ENCODE assay signal across 25 cellular contexts in genomic region chr10:98138031-98138430, GRCh38. TPM values are rescaled to one million over a fixed set of nuclear protein-coding genes. Genes with fewer than 3 reads are reported as not detected.
A peak's percentile ranks its signal among the peaks of the same experiment; 100 is the strongest.
DNase-seq lines count a peak whose midpoint lies in the region; ATAC-seq and TF ChIP-seq lines count a peak whose summit lies in the region.
"Had no signal": no experiment of that assay in that cellular context is flagged by ENCODE, and none has a peak within 500 bp of the region (broad histone marks: within the 10 kb centered on the region; RNA-seq: fewer than 3 reads in every experiment).

No MANE protein-coding gene starts in this region.

- CTCF ChIA-PET in activated CD4-positive, alpha-beta T cell treated with anti-CD3 and anti-CD28 coated beads, Interleukin-2, amount 10 ng/mL, durations not matched to agents 7 days and 5 days (lab: Charles Lee) = interaction anchor here (1.2 kb wide), 1 partner anchor 13 kb away, joined by 4 read pairs; no protein-coding TSS in a partner anchor
- CTCF ChIA-PET in CD4-positive, alpha-beta memory T cell (lab: Charles Lee; ENCODE audit: partially characterized antibody) = interaction anchor here (0.9 to 2.2 kb wide), 3 partner anchors 16 to 33 kb away, joined by 3 to 10 read pairs (median 3); no protein-coding TSS in a partner anchor
- CTCF ChIA-PET in T-cell (lab: Charles Lee) = no interaction called here

- DNase-seq in activated CD4-positive, alpha-beta T cell treated with anti-CD3 and anti-CD28 coated beads, Interleukin-2, amount 10 ng/mL, durations not matched to agents 7 days and 5 days = no peak
- DNase-seq in activated CD4-positive, alpha-beta T cell treated with anti-CD3 and anti-CD28 coated beads for 1 hour = no peak
- DNase-seq in CD4-positive, alpha-beta memory T cell = peak in 4 of 5 donors; percentile 25 to 46 (median 34)
- no peak for DNase-seq in T-cell
- DNase-seq in activated naive CD8-positive, alpha-beta T cell treated with anti-CD3 and anti-CD28 coated beads for 36 hours = no peak
- no peak for DNase-seq in AG08395 (ENCODE audit: low spot score)
- no peak for DNase-seq in ACHN
- no peak for DNase-seq in psoas muscle
- DNase-seq: activated CD8-positive, alpha-beta memory T cell treated with anti-CD3 and anti-CD28 coated beads, Interleukin-2, amount 10 ng/mL, durations not matched to agents 7 days and 5 days; amniotic stem cell; DMS79; GM23248; islet precursor cell; Karpas-422; left ventricle myocardium inferior; NCI-H1436; NCI-H2081 treated with DMSO at 0.1 percent for 48 hours; NCI-H226; NCI-H69; retina; stomach; tibial artery had no signal

- peak overlapping the region; percentile 1 for H3K4me3 Mint-ChIP-seq in activated CD4-positive, alpha-beta T cell treated with anti-CD3 and anti-CD28 coated beads, Interleukin-2, amount 10 ng/mL, durations not matched to agents 7 days and 5 days
- peak overlapping the region in 6 of 8 donors; percentile 25 to 70 (median 40) for H3K4me3 Mint-ChIP-seq in CD4-positive, alpha-beta memory T cell
- peak overlapping the region in 2 of 3 donors; percentile 7 to 57 for H3K4me3 Mint-ChIP-seq in T-cell
- H3K4me3 Mint-ChIP-seq in activated naive CD8-positive, alpha-beta T cell treated with anti-CD3 and anti-CD28 coated beads for 36 hours = no peak overlapping the region
- H3K4me3 Mint-ChIP-seq: activated CD8-positive, alpha-beta memory T cell treated with anti-CD3 and anti-CD28 coated beads, Interleukin-2, amount 10 ng/mL, durations not matched to agents 7 days and 5 days had no signal

- ATAC-seq in T-cell (replicated peaks in 1 of 4) (peak in 2 of 4 experiments; percentile 32 to 37), psoas muscle (no peak)
- ATAC-seq: activated CD4-positive, CD25-positive, alpha-beta regulatory T cell treated with anti-CD3 and anti-CD28 coated beads, Interleukin-2, amount 50 U/mL, for 24 hours; activated CD8-positive, alpha-beta memory T cell treated with anti-CD3 and anti-CD28 coated beads, Interleukin-2, amount 10 ng/mL, durations not matched to agents 7 days and 5 days had no signal

- no peak overlapping the region for H3K27ac ChIP-seq in CD4-positive, alpha-beta memory T cell (ENCODE audit: low read depth, low read length)
- H3K27ac ChIP-seq in psoas muscle = no peak overlapping the region
- H3K27ac ChIP-seq: GM23248, HL-60, left ventricle myocardium inferior, skin epidermis, stomach, tibial artery had no signal

- peaks cover 2% of the 10 kb centered on the region for H3K9me3 Mint-ChIP-seq in activated CD4-positive, alpha-beta T cell treated with anti-CD3 and anti-CD28 coated beads, Interleukin-2, amount 10 ng/mL, durations not matched to agents 7 days and 5 days
- no peaks in the 10 kb centered on the region for H3K9me3 Mint-ChIP-seq in CD4-positive, alpha-beta memory T cell
- no peaks in the 10 kb centered on the region for H3K9me3 Mint-ChIP-seq in T-cell
- H3K9me3 Mint-ChIP-seq in activated naive CD8-positive, alpha-beta T cell treated with anti-CD3 and anti-CD28 coated beads for 36 hours = peaks cover 6% of the 10 kb centered on the region

- TF ChIP-seq CTCF in psoas muscle (IDR thresholded peaks at IDR 0.05) = no peak

- no peaks in the 10 kb centered on the region for H3K36me3 ChIP-seq in CD4-positive, alpha-beta memory T cell (ENCODE audit: insufficient read depth, low read length)
- H3K36me3 ChIP-seq in psoas muscle (ENCODE audit: insufficient read depth in 1 of 2, low read depth in 1 of 2) = no peaks in the 10 kb centered on the region
- H3K36me3 ChIP-seq: left ventricle myocardium inferior, stomach, tibial artery had no signal

- peak overlapping the region; percentile 10 for H3K27ac Mint-ChIP-seq in activated CD4-positive, alpha-beta T cell treated with anti-CD3 and anti-CD28 coated beads, Interleukin-2, amount 10 ng/mL, durations not matched to agents 7 days and 5 days
- peak overlapping the region; percentile 0 to 75 (median 31) for H3K27ac Mint-ChIP-seq in CD4-positive, alpha-beta memory T cell
- H3K27ac Mint-ChIP-seq in T-cell = peak overlapping the region; percentile 68 to 81
- peak overlapping the region; percentile 32 for H3K27ac Mint-ChIP-seq in activated naive CD8-positive, alpha-beta T cell treated with anti-CD3 and anti-CD28 coated beads for 36 hours
- H3K27ac Mint-ChIP-seq: activated CD8-positive, alpha-beta memory T cell treated with anti-CD3 and anti-CD28 coated beads, Interleukin-2, amount 10 ng/mL, durations not matched to agents 7 days and 5 days had no signal

- H3K36me3 Mint-ChIP-seq in activated CD4-positive, alpha-beta T cell treated with anti-CD3 and anti-CD28 coated beads, Interleukin-2, amount 10 ng/mL, durations not matched to agents 7 days and 5 days (ENCODE audit: low read depth) = peaks cover 32% of the 10 kb centered on the region
- H3K36me3 Mint-ChIP-seq in CD4-positive, alpha-beta memory T cell = peaks cover 0 to 7% of the 10 kb centered on the region in 2 donors
- H3K36me3 Mint-ChIP-seq in T-cell = peaks cover 3% of the 10 kb centered on the region
- H3K36me3 Mint-ChIP-seq in activated naive CD8-positive, alpha-beta T cell treated with anti-CD3 and anti-CD28 coated beads for 36 hours = peaks cover 20% of the 10 kb centered on the region

- no peaks in the 10 kb centered on the region for H3K9me3 ChIP-seq in CD4-positive, alpha-beta memory T cell (ENCODE audit: control insufficient read depth in 1 of 2, low read length in 2 of 2)
- H3K9me3 ChIP-seq in psoas muscle = no peaks in the 10 kb centered on the region
- H3K9me3 ChIP-seq: stomach, tibial artery had no signal

- peaks cover 68% of the 10 kb centered on the region for H3K4me1 Mint-ChIP-seq in activated CD4-positive, alpha-beta T cell treated with anti-CD3 and anti-CD28 coated beads, Interleukin-2, amount 10 ng/mL, durations not matched to agents 7 days and 5 days
- H3K4me1 Mint-ChIP-seq in CD4-positive, alpha-beta memory T cell = peaks cover 48 to 87% (median 69%) of the 10 kb centered on the region in 4 donors
- peaks cover 79 to 82% (median 82%) of the 10 kb centered on the region in 3 donors for H3K4me1 Mint-ChIP-seq in T-cell
- peaks cover 65% of the 10 kb centered on the region for H3K4me1 Mint-ChIP-seq in activated naive CD8-positive, alpha-beta T cell treated with anti-CD3 and anti-CD28 coated beads for 36 hours

- POLR2A ChIA-PET in activated CD4-positive, alpha-beta T cell treated with anti-CD3 and anti-CD28 coated beads, Interleukin-2, amount 10 ng/mL, durations not matched to agents 7 days and 5 days (lab: Charles Lee) = no interaction called here
- POLR2A ChIA-PET in CD4-positive, alpha-beta memory T cell (lab: Charles Lee; ENCODE audit: partially characterized antibody) = interaction anchor here (0.6 to 0.9 kb wide), 2 partner anchors 32 to 840 kb away, joined by 3 read pairs; no protein-coding TSS in a partner anchor
- POLR2A ChIA-PET in T-cell (lab: Charles Lee) = interaction anchor here in 1 of 2 donors (0.7 to 1.2 kb wide), 2 partner anchors 30 to 174 kb away, joined by 4 read pairs; no protein-coding TSS in a partner anchor

- no peak overlapping the region for H3K4me3 ChIP-seq in CD4-positive, alpha-beta memory T cell (ENCODE audit: low read length in 2 of 2)
- no peak overlapping the region for H3K4me3 ChIP-seq in psoas muscle
- H3K4me3 ChIP-seq: GM23248, left ventricle myocardium inferior, skin epidermis, stomach, tibial artery had no signal

- intact Hi-C loops in CD4-positive, alpha-beta memory T cell (cut with micrococcal nuclease) = loop anchor here (5.0 to 10.0 kb wide), 2 partner anchors 309 to 843 kb away; partner anchors contain the start of genes ARHGAP19 and HPS1
- intact Hi-C loops in psoas muscle (cut with DNase I) = no loop called here

- no peaks in the 10 kb centered on the region for H3K27me3 Mint-ChIP-seq in activated CD4-positive, alpha-beta T cell treated with anti-CD3 and anti-CD28 coated beads, Interleukin-2, amount 10 ng/mL, durations not matched to agents 7 days and 5 days
- H3K27me3 Mint-ChIP-seq in CD4-positive, alpha-beta memory T cell = no peaks in the 10 kb centered on the region
- no peaks in the 10 kb centered on the region for H3K27me3 Mint-ChIP-seq in T-cell
- H3K27me3 Mint-ChIP-seq in activated naive CD8-positive, alpha-beta T cell treated with anti-CD3 and anti-CD28 coated beads for 36 hours = no peaks in the 10 kb centered on the region
- H3K27me3 Mint-ChIP-seq: activated CD8-positive, alpha-beta memory T cell treated with anti-CD3 and anti-CD28 coated beads, Interleukin-2, amount 10 ng/mL, durations not matched to agents 7 days and 5 days had no signal

- H3K27me3 ChIP-seq in CD4-positive, alpha-beta memory T cell (ENCODE audit: insufficient read depth, low read length) = no peaks in the 10 kb centered on the region
- H3K27me3 ChIP-seq in psoas muscle (ENCODE audit: insufficient read depth in 3 of 3, low read length in 2 of 3) = no peaks in the 10 kb centered on the region
- H3K27me3 ChIP-seq: stomach, tibial artery had no signal

- H3K4me1 ChIP-seq in CD4-positive, alpha-beta memory T cell (ENCODE audit: insufficient read depth, low read length) = peaks cover 71% of the 10 kb centered on the region
- H3K4me1 ChIP-seq in psoas muscle = peaks cover 27% of the 10 kb centered on the region

- in situ Hi-C loops in ACHN (cut with HindIII; ENCODE audit: low pct_ligation_motif_present, low pct_unique_long_range_greater_than_20kb, low sequenced_read_pairs) = no loop called here

RNA-seq across cellular contexts. Expression of gene R3HCC1L, which starts 3.6 kb away (rescaled TPM):
- 10 to 100 TPM; 18.0 to 18.7 TPM for total RNA-seq in activated CD4-positive, alpha-beta T cell treated with anti-CD3 and anti-CD28 coated beads, Interleukin-2, amount 10 ng/mL, durations not matched to agents 7 days and 5 days
- 10 to 100 TPM; 27.2 to 30.4 TPM for total RNA-seq in CD4-positive, alpha-beta memory T cell
- 10 to 100 TPM in 1 of 2 donors, 1 to 10 TPM in 1; 7.0 to 13.8 TPM for polyA plus RNA-seq in CD4-positive, alpha-beta memory T cell
- total RNA-seq in T-cell = 10 to 100 TPM; 21.5 to 23.4 (median 22.6) TPM
- 10 to 100 TPM; 17.7 to 20.3 TPM for total RNA-seq in activated naive CD8-positive, alpha-beta T cell treated with anti-CD3 and anti-CD28 coated beads for 36 hours
- 10 to 100 TPM in 1 of 4 donors, 1 to 10 TPM in 3; 5.2 to 10.3 (median 5.7) TPM for total RNA-seq in psoas muscle
- 10 to 100 TPM in 2 of 3 donors, 1 to 10 TPM in 1; 6.2 to 18.3 (median 11.4) TPM for polyA plus RNA-seq in psoas muscle

Comparison
In these comparisons a context has a peak if more than half of its experiments do, and no peak if none do; other contexts are left out.
1. DNase-seq: peak in CD4-positive, alpha-beta memory T cell (4 of 5); none in activated CD4-positive, alpha-beta T cell treated with anti-CD3 and anti-CD28 coated beads, Interleukin-2, amount 10 ng/mL, durations not matched to agents 7 days and 5 days (single experiment), activated CD4-positive, alpha-beta T cell treated with anti-CD3 and anti-CD28 coated beads for 1 hour (single experiment), T-cell (0 of 34), activated naive CD8-positive, alpha-beta T cell treated with anti-CD3 and anti-CD28 coated beads for 36 hours (single experiment), AG08395 (single experiment), ACHN (single experiment) and psoas muscle (0 of 2).
2. H3K27ac Mint-ChIP-seq: peak in every context shown above with its lines; median percentile 74 in T-cell; 32 in activated naive CD8-positive, alpha-beta T cell treated with anti-CD3 and anti-CD28 coated beads for 36 hours; 31 in CD4-positive, alpha-beta memory T cell; 10 in activated CD4-positive, alpha-beta T cell treated with anti-CD3 and anti-CD28 coated beads, Interleukin-2, amount 10 ng/mL, durations not matched to agents 7 days and 5 days.
3. CTCF ChIA-PET loops: an anchor here in activated CD4-positive, alpha-beta T cell treated with anti-CD3 and anti-CD28 coated beads, Interleukin-2, amount 10 ng/mL, durations not matched to agents 7 days and 5 days (1.2 kb wide) and CD4-positive, alpha-beta memory T cell (0.9 to 2.2 kb wide); none called in T-cell.